Comparison of ENCODE assay signal across 2 cellular contexts in the genomic region with DNA sequence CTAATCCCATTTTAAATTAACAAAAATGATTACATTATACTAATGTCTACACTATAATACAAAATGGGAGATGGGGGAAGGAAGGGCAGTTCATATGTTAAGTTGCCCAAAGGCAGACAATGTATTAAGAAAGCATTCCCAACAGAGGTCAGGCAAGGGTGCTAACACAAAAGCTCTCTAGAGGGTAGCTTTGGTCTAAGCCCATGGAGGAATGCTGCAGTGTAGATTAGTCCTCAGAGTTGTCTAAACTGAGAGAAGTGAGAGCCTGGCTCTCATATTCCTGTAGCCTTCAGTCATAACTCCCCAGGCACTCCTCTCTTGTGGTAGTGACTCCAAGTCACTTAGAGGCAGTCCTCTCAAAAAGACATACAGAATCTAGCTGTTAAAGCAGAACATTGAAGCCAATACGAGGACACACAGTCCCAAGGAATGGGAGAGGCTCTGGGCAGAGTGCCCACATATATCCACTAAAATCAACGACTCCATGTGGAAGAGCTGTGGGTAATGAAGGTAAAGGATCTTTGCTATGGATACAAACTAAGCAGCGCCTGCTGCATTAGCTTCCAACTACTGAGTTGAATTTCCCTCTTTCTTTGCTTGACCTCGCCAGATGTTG.
TF ChIP-seq lines count a peak whose summit lies in the region.

No MANE protein-coding gene starts in this region.

TF ChIP-seq in HepG2, 621 proteins besides CTCF, POLR2A, EP300 and RAD21:
- no peak for TF ChIP-seq ETV6 (CRISPR knock-in tag; conservative IDR thresholded peaks at IDR 0.05)
- TF ChIP-seq SOX5 (CRISPR knock-in tag; IDR thresholded peaks at IDR 0.05; ENCODE audit: borderline replicate concordance): no peak
- TF ChIP-seq KMT2A (CRISPR knock-in tag; IDR thresholded peaks at IDR 0.05): no peak
- TF ChIP-seq, protein P1, sequence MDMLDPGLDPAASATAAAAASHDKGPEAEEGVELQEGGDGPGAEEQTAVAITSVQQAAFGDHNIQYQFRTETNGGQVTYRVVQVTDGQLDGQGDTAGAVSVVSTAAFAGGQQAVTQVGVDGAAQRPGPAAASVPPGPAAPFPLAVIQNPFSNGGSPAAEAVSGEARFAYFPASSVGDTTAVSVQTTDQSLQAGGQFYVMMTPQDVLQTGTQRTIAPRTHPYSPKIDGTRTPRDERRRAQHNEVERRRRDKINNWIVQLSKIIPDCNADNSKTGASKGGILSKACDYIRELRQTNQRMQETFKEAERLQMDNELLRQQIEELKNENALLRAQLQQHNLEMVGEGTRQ (IDR thresholded peaks at IDR 0.05; ENCODE audit: low read depth, low read length): no peak
- TF ChIP-seq, protein P1 (CRISPR knock-in tag; IDR thresholded peaks at IDR 0.05; ENCODE audit: borderline replicate concordance): no peak
- no peak for TF ChIP-seq ZBTB42 (CRISPR knock-in tag; IDR thresholded peaks at IDR 0.05)
- no peak for TF ChIP-seq ZBTB7B (CRISPR knock-in tag; IDR thresholded peaks at IDR 0.05)
- TF ChIP-seq NFE2 (CRISPR knock-in tag; IDR thresholded peaks at IDR 0.05): no peak

TF ChIP-seq in WTC11, 78 proteins besides CTCF, POLR2A, EP300 and RAD21:
- TF ChIP-seq ETV6 (CRISPR knock-in tag; IDR thresholded peaks at IDR 0.05) (no peak), HMGA2 (CRISPR knock-in tag; IDR thresholded peaks at IDR 0.05) (no peak), ZNF416 (CRISPR knock-in tag; IDR thresholded peaks at IDR 0.05) (no peak), PRRX2 (CRISPR knock-in tag; IDR thresholded peaks at IDR 0.05) (no peak), ZNF263 (CRISPR knock-in tag; IDR thresholded peaks at IDR 0.05; ENCODE audit: low read depth) (no peak), TCF7 (CRISPR knock-in tag; IDR thresholded peaks at IDR 0.05; ENCODE audit: low read depth) (no peak), CBFB (CRISPR knock-in tag; IDR thresholded peaks at IDR 0.05; ENCODE audit: low read depth) (no peak), EMX1 (CRISPR knock-in tag; IDR thresholded peaks at IDR 0.05) (no peak), ZNF317 (CRISPR knock-in tag; IDR thresholded peaks at IDR 0.05; ENCODE audit: borderline replicate concordance, low read depth) (no peak), CREB1 (CRISPR knock-in tag; IDR thresholded peaks at IDR 0.05) (no peak), ZNF671 (CRISPR knock-in tag; IDR thresholded peaks at IDR 0.05) (no peak), ZNF121 (CRISPR knock-in tag; IDR thresholded peaks at IDR 0.05) (no peak)
- TF ChIP-seq, protein P2, sequence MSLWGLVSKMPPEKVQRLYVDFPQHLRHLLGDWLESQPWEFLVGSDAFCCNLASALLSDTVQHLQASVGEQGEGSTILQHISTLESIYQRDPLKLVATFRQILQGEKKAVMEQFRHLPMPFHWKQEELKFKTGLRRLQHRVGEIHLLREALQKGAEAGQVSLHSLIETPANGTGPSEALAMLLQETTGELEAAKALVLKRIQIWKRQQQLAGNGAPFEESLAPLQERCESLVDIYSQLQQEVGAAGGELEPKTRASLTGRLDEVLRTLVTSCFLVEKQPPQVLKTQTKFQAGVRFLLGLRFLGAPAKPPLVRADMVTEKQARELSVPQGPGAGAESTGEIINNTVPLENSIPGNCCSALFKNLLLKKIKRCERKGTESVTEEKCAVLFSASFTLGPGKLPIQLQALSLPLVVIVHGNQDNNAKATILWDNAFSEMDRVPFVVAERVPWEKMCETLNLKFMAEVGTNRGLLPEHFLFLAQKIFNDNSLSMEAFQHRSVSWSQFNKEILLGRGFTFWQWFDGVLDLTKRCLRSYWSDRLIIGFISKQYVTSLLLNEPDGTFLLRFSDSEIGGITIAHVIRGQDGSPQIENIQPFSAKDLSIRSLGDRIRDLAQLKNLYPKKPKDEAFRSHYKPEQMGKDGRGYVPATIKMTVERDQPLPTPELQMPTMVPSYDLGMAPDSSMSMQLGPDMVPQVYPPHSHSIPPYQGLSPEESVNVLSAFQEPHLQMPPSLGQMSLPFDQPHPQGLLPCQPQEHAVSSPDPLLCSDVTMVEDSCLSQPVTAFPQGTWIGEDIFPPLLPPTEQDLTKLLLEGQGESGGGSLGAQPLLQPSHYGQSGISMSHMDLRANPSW (CRISPR knock-in tag; conservative IDR thresholded peaks at IDR 0.05; ENCODE audit: low read depth): no peak
- TF ChIP-seq, protein P3, sequence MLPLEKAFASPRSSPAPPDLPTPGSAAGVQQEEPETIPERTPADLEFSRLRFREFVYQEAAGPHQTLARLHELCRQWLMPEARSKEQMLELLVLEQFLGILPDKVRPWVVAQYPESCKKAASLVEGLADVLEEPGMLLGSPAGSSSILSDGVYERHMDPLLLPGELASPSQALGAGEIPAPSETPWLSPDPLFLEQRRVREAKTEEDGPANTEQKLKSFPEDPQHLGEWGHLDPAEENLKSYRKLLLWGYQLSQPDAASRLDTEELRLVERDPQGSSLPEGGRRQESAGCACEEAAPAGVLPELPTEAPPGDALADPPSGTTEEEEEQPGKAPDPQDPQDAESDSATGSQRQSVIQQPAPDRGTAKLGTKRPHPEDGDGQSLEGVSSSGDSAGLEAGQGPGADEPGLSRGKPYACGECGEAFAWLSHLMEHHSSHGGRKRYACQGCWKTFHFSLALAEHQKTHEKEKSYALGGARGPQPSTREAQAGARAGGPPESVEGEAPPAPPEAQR (CRISPR knock-in tag; IDR thresholded peaks at IDR 0.05): no peak
- TF ChIP-seq, protein P4, sequence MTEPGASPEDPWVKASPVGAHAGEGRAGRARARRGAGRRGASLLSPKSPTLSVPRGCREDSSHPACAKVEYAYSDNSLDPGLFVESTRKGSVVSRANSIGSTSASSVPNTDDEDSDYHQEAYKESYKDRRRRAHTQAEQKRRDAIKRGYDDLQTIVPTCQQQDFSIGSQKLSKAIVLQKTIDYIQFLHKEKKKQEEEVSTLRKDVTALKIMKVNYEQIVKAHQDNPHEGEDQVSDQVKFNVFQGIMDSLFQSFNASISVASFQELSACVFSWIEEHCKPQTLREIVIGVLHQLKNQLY (CRISPR knock-in tag; IDR thresholded peaks at IDR 0.05): no peak
TF ChIP-seq in WTC11: peak in this region for 0.
